In the genomic region with DNA sequence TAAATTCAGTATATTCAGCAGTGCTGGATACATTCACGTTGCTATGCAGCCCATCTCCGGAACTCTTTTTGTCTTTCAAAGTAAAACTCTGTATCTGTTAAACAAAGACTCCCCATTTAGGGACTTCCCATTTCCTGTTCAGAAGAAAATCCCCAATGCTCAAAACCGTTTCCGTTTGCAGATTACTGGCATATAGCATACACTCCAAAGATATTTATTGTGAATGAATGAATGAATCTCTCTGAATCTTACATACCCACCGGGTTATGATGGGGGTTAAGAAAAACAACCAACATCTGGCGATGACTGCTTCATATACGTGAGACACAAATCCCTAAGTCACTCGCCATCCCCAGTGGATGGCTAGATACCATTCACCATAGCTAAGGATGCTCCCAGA, we compare ENCODE assay signal across 12 cellular contexts. TPM values are rescaled to one million over a fixed set of nuclear protein-coding genes. Genes with fewer than 3 reads are reported as not detected.
DNase-seq lines count a peak whose midpoint lies in the region; ATAC-seq, FAIRE-seq and TF ChIP-seq lines count a peak whose summit lies in the region.
"Had no signal": no experiment of that assay in that cellular context is flagged by ENCODE, and none has a peak within 500 bp of the region (broad histone marks: within the 10 kb centered on the region; RNA-seq: fewer than 3 reads in every experiment).

No MANE protein-coding gene starts in this region.

- intact Hi-C loops in CD4-positive, alpha-beta memory T cell (cut with micrococcal nuclease) = no loop called here

- DNase-seq in foreskin melanocyte (peak; percentile 19), skeletal muscle cell (ENCODE audit: low read depth) (no peak), GM12891 (ENCODE audit: insufficient read length, low spot score) (no peak)
- no peak for DNase-seq in activated CD4-positive, alpha-beta memory T cell treated with anti-CD3 and anti-CD28 coated beads, Interleukin-2, amount 10 ng/mL, durations not matched to agents 7 days and 5 days
- DNase-seq in CD4-positive, alpha-beta memory T cell = no peak
- DNase-seq: activated CD8-positive, alpha-beta memory T cell treated with anti-CD3 and anti-CD28 coated beads for 24 hours; DMS153 had no signal

- H3K9me3 Mint-ChIP-seq in activated CD4-positive, alpha-beta memory T cell treated with anti-CD3 and anti-CD28 coated beads, Interleukin-2, amount 10 ng/mL, durations not matched to agents 7 days and 5 days = no peaks in the 10 kb centered on the region
- no peaks in the 10 kb centered on the region for H3K9me3 Mint-ChIP-seq in CD4-positive, alpha-beta memory T cell

- no peak overlapping the region for H3K27ac ChIP-seq in CD4-positive, alpha-beta memory T cell (ENCODE audit: low read depth, low read length)
- H3K27ac ChIP-seq: foreskin keratinocyte, testis had no signal

- H3K36me3 Mint-ChIP-seq in activated CD4-positive, alpha-beta memory T cell treated with anti-CD3 and anti-CD28 coated beads, Interleukin-2, amount 10 ng/mL, durations not matched to agents 7 days and 5 days (ENCODE audit: low read depth) = no peaks in the 10 kb centered on the region
- no peaks in the 10 kb centered on the region for H3K36me3 Mint-ChIP-seq in CD4-positive, alpha-beta memory T cell

- no peak for FAIRE-seq in GM12891 (lab: Jason Lieb, UNC)

- peaks cover 43% of the 10 kb centered on the region for H3K27me3 Mint-ChIP-seq in activated CD4-positive, alpha-beta memory T cell treated with anti-CD3 and anti-CD28 coated beads, Interleukin-2, amount 10 ng/mL, durations not matched to agents 7 days and 5 days
- peaks cover 33 to 43% of the 10 kb centered on the region in 2 donors for H3K27me3 Mint-ChIP-seq in CD4-positive, alpha-beta memory T cell

- H3K9ac ChIP-seq in ES-I3 (ENCODE audit: low read depth, low read length) = peak overlapping the region; percentile 89

- peaks cover 20% of the 10 kb centered on the region for H3K4me1 Mint-ChIP-seq in activated CD4-positive, alpha-beta memory T cell treated with anti-CD3 and anti-CD28 coated beads, Interleukin-2, amount 10 ng/mL, durations not matched to agents 7 days and 5 days
- peaks cover 5 to 30% (median 18%) of the 10 kb centered on the region in 4 donors for H3K4me1 Mint-ChIP-seq in CD4-positive, alpha-beta memory T cell

- no peak for TF ChIP-seq CTCF in WI38 (IDR thresholded peaks at IDR 0.05; ENCODE audit: low read depth, low read length)

- TF ChIP-seq POLR2A in GM12891 (IDR thresholded peaks at IDR 0.05; ENCODE audit: low read depth, low read length) = no peak

- no peaks in the 10 kb centered on the region; the same call in 1 of the 2 replicates for H3K9me3 ChIP-seq in ES-I3 (ENCODE audit: control insufficient read depth, insufficient read depth, low read length)
- H3K9me3 ChIP-seq in CD4-positive, alpha-beta memory T cell (ENCODE audit: control insufficient read depth in 1 of 2, low read length in 2 of 2) = no peaks in the 10 kb centered on the region
- H3K9me3 ChIP-seq: testis had no signal

- CTCF ChIA-PET in activated CD4-positive, alpha-beta memory T cell treated with anti-CD3 and anti-CD28 coated beads, Interleukin-2, amount 10 ng/mL, durations not matched to agents 7 days and 5 days (lab: Charles Lee) = no interaction called here
- CTCF ChIA-PET in CD4-positive, alpha-beta memory T cell (lab: Charles Lee; ENCODE audit: partially characterized antibody) = no interaction called here

- POLR2A ChIA-PET in activated CD4-positive, alpha-beta memory T cell treated with anti-CD3 and anti-CD28 coated beads, Interleukin-2, amount 10 ng/mL, durations not matched to agents 7 days and 5 days (lab: Charles Lee) = no interaction called here
- POLR2A ChIA-PET in CD4-positive, alpha-beta memory T cell (lab: Charles Lee; ENCODE audit: partially characterized antibody) = no interaction called here

- H3K4me3 Mint-ChIP-seq in activated CD4-positive, alpha-beta memory T cell treated with anti-CD3 and anti-CD28 coated beads, Interleukin-2, amount 10 ng/mL, durations not matched to agents 7 days and 5 days = no peak overlapping the region
- peak overlapping the region in 3 of 8 donors; percentile 33 to 94 (median 46) for H3K4me3 Mint-ChIP-seq in CD4-positive, alpha-beta memory T cell

- no peak for ATAC-seq in GM18517 (IDR thresholded peaks at IDR 0.05; ENCODE audit: unreplicated experiment)

- H3K27ac Mint-ChIP-seq in activated CD4-positive, alpha-beta memory T cell treated with anti-CD3 and anti-CD28 coated beads, Interleukin-2, amount 10 ng/mL, durations not matched to agents 7 days and 5 days = no peak overlapping the region
- peak overlapping the region in 1 of 7 donors; percentile 35 for H3K27ac Mint-ChIP-seq in CD4-positive, alpha-beta memory T cell

- H3K4me3 ChIP-seq in WI38 (ENCODE audit: low read depth, low read length) (peak overlapping the region; percentile 76), skeletal muscle cell (ENCODE audit: low read depth, low read length) (peak overlapping the region; percentile 64)
- no peak overlapping the region for H3K4me3 ChIP-seq in CD4-positive, alpha-beta memory T cell (ENCODE audit: low read length in 2 of 2)

- peaks cover 15% of the 10 kb centered on the region for H3K27me3 ChIP-seq in CD4-positive, alpha-beta memory T cell (ENCODE audit: insufficient read depth, low read length)
- H3K27me3 ChIP-seq: testis had no signal

- peaks cover 32% of the 10 kb centered on the region for H3K36me3 ChIP-seq in ES-I3 (ENCODE audit: insufficient read depth, low read length)
- no peaks in the 10 kb centered on the region for H3K36me3 ChIP-seq in CD4-positive, alpha-beta memory T cell (ENCODE audit: insufficient read depth, low read length)

- H3K4me1 ChIP-seq in ES-I3 (ENCODE audit: insufficient read depth, low read length) = peaks cover 42% of the 10 kb centered on the region
- H3K4me1 ChIP-seq in CD4-positive, alpha-beta memory T cell (ENCODE audit: insufficient read depth, low read length) = peaks cover 23% of the 10 kb centered on the region

TF ChIP-seq in GM12891, 5 proteins besides CTCF, POLR2A, EP300 and RAD21:
- TF ChIP-seq POLR2AphosphoS5 (IDR thresholded peaks at IDR 0.05; ENCODE audit: low read depth, low read length) (no peak), PAX5 (IDR thresholded peaks at IDR 0.05; ENCODE audit: insufficient read depth, low read length, severe bottlenecking) (no peak), SPI1 (IDR thresholded peaks at IDR 0.05; ENCODE audit: low read depth, low read length) (no peak), POU2F2 (IDR thresholded peaks at IDR 0.05; ENCODE audit: low read depth, low read length) (no peak), TAF1 (IDR thresholded peaks at IDR 0.05; ENCODE audit: low read depth, low read length) (no peak)
TF ChIP-seq in GM12891: peak in this region for 0.

RNA-seq across cellular contexts. Expression of a gene that starts 1.6 kb away (rescaled TPM):
- 0.36 TPM for polyA plus RNA-seq in GM12891 (2012; ENCODE audit: low read depth, missing spikeins)
- 1 to 10 TPM; 1.3 to 2.0 TPM for total RNA-seq in activated CD4-positive, alpha-beta memory T cell treated with anti-CD3 and anti-CD28 coated beads, Interleukin-2, amount 10 ng/mL, durations not matched to agents 7 days and 5 days
- not detected for total RNA-seq in CD4-positive, alpha-beta memory T cell
- not detected for polyA plus RNA-seq in CD4-positive, alpha-beta memory T cell

RNA-seq across cellular contexts. Expression of a gene that starts 39.9 kb away (rescaled TPM):
- polyA plus RNA-seq in GM12891 (2012; ENCODE audit: low read depth, missing spikeins) = 0.04 TPM
- total RNA-seq in activated CD4-positive, alpha-beta memory T cell treated with anti-CD3 and anti-CD28 coated beads, Interleukin-2, amount 10 ng/mL, durations not matched to agents 7 days and 5 days = under 1 TPM; 0.48 to 0.53 TPM
- total RNA-seq in CD4-positive, alpha-beta memory T cell = under 1 TPM; 0.17 to 0.22 TPM
- under 1 TPM in 1 of 2 donors, not detected in 1; 0.21 TPM for polyA plus RNA-seq in CD4-positive, alpha-beta memory T cell

Comparison
In these comparisons a context has a peak if more than half of its experiments do, and no peak if none do; other contexts are left out.
1. H3K4me3 ChIP-seq: peak in WI38 (single experiment) and skeletal muscle cell (single experiment); none in CD4-positive, alpha-beta memory T cell (0 of 2).